Comparison of ENCODE assay signal across 1 cellular context in genomic region chr1:37946703-37947360, GRCh38.
TF ChIP-seq lines count a peak whose summit lies in the region.

Gene INPP5B, minus strand, starts transcription at chr1:37947053. Its CDS starts 745 bp downstream, at chr1:37946308.

TF ChIP-seq in GM12878, 131 proteins besides CTCF, POLR2A, EP300 and RAD21 (continued from another document and continues in another):
- TF ChIP-seq IRF3 (IDR thresholded peaks at IDR 0.05) (no peak), PAX8 (IDR thresholded peaks at IDR 0.05) (no peak), DPF2 (IDR thresholded peaks at IDR 0.05) (0 out of 2 replicates have a peak, but pooled peaks have one; percentile 55), ZBED1 (IDR thresholded peaks at IDR 0.05; ENCODE audit: borderline replicate concordance) (no peak), CREM (IDR thresholded peaks at IDR 0.05; ENCODE audit: low read depth) (peak; percentile 82), ATF7 (IDR thresholded peaks at IDR 0.05; ENCODE audit: low read depth) (peak; percentile 55), POLR2AphosphoS5 (IDR thresholded peaks at IDR 0.05; ENCODE audit: low read length) (no peak; the same call in 1 of the 2 replicates), SPI1 (IDR thresholded peaks at IDR 0.05; ENCODE audit: borderline replicate concordance, insufficient read depth, low read depth, low read length) (0 out of 2 replicates have a peak, but pooled peaks have one; percentile 31), BHLHE40 (IDR thresholded peaks at IDR 0.05; ENCODE audit: borderline replicate concordance in 1 of 2, low read depth in 2 of 2, low read length in 1 of 2) (peak; percentile 94 to 97), RELB (IDR thresholded peaks at IDR 0.05; ENCODE audit: low read depth) (peak; percentile 49; the same call in 1 of the 2 replicates), E2F8 (IDR thresholded peaks at IDR 0.05; ENCODE audit: low read depth, partially characterized antibody) (no peak), MTA2 (IDR thresholded peaks at IDR 0.05; ENCODE audit: low read depth) (peak; percentile 44), ZNF687 (IDR thresholded peaks at IDR 0.05) (0 out of 2 replicates have a peak, but pooled peaks have one; percentile 17), ATF3 (IDR thresholded peaks at IDR 0.05; ENCODE audit: borderline replicate concordance, extremely low read depth, low read depth, low read length) (0 out of 2 replicates have a peak, but pooled peaks have one; percentile 41), CUX1 (IDR thresholded peaks at IDR 0.05; ENCODE audit: insufficient replicate concordance, low read depth, low read length) (no peak), NBN (IDR thresholded peaks at IDR 0.05) (peak; percentile 85; the same call in 1 of the 2 replicates), NKRF (conservative IDR thresholded peaks at IDR 0.05) (peak; percentile 82), ZNF217 (IDR thresholded peaks at IDR 0.05) (no peak), TCF3 (IDR thresholded peaks at IDR 0.05; ENCODE audit: borderline replicate concordance, insufficient read depth, low read depth, low read length) (0 out of 2 replicates have a peak, but pooled peaks have one; percentile 38), RAD51 (IDR thresholded peaks at IDR 0.05) (peak; percentile 54; the same call in 1 of the 2 replicates), TCF7 (IDR thresholded peaks at IDR 0.05; ENCODE audit: borderline replicate concordance) (no peak), ZBTB33 (IDR thresholded peaks at IDR 0.05) (no peak), TAF1 (IDR thresholded peaks at IDR 0.05; ENCODE audit: borderline replicate concordance, low read depth, low read length) (peak; percentile 16; the same call in 1 of the 2 replicates), BRCA1 (IDR thresholded peaks at IDR 0.05; ENCODE audit: low read depth, low read length) (no peak), FOS (IDR thresholded peaks at IDR 0.05; ENCODE audit: borderline replicate concordance, extremely low read depth, insufficient read length) (no peak), GABPA (IDR thresholded peaks at IDR 0.05; ENCODE audit: low read depth) (no peak), E4F1 (IDR thresholded peaks at IDR 0.05; ENCODE audit: borderline replicate concordance, partially characterized antibody) (peak; percentile 14), ZNF622 (IDR thresholded peaks at IDR 0.05) (no peak), RFX5 (IDR thresholded peaks at IDR 0.05; ENCODE audit: low read depth, low read length) (0 out of 2 replicates have a peak, but pooled peaks have one; percentile 2), KLF5 (IDR thresholded peaks at IDR 0.05; ENCODE audit: partially characterized antibody) (peak; percentile 53), NFIC (IDR thresholded peaks at IDR 0.05; ENCODE audit: low read depth, low read length) (no peak)
